ENCODE assay signal across 34 cellular contexts in the genomic region with DNA sequence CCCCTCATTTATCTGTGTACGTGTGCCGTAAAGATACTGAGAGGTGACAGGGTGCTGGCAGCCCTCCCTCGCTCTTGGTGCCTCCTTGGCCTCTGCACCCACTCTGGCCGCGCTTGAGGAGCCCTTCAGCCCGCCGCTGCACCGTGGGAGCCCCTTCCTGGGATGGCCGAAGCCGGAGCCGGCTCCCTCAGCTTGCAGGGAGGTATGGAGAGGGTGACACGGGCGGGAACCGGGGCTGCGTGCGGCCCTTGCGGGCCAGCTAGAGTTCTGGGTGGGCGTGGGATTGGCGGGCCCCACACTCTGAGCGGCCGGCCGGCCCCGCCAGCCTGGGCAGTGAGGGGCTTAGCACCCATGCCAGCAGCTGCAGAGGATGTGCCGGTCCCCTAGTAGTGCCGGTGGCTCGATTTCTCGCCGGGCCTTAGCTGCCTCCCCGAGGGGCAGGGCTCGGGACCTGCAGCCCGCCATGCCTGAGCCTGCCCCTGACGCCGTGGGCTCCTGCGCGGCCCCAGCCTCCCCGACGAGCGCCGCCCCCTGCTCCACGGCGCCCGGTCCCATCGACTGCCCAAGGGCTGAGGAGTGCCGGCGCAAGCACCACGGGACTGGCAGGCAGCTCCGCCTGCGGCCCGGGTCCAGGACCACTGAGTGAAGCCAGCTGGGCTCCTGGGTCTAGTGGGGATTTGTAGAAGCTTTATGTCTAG. TPM values are rescaled to one million over a fixed set of nuclear protein-coding genes. Genes with fewer than 3 reads are reported as not detected.
"Had no signal": no experiment of that assay in that cellular context is flagged by ENCODE, and none has a peak within 500 bp of the region (broad histone marks: within the 10 kb centered on the region; RNA-seq: fewer than 3 reads in every experiment).

No MANE protein-coding gene starts in this region.

- ATAC-seq: activated CD8-positive, alpha-beta T cell treated with anti-CD3 and anti-CD28 coated beads for 36 hours; activated naive CD4-positive, alpha-beta T cell treated with anti-CD3 and anti-CD28 coated beads, Interleukin-2, amount 50 U/mL, for 72 hours; activated T-cell treated with anti-CD3 and anti-CD28 coated beads, Interleukin-2, amount 50 U/mL, for 4 hours; activated T-cell treated with anti-CD3 and anti-CD28 coated beads, Interleukin-2, amount 50 U/mL, for 72 hours; activated T-helper 17 cell treated with anti-CD3 and anti-CD28 coated beads, Interleukin-2, amount 50 U/mL, for 72 hours; body of pancreas had no signal

- H3K36me3 ChIP-seq: adrenal gland, brain microvascular endothelial cell, breast epithelium had no signal

- H3K4me1 ChIP-seq: adrenal gland, body of pancreas, breast epithelium had no signal

- DNase-seq: activated B cell treated with CpG ODN at 0.5 μM for 24 hours; activated CD4-positive, alpha-beta memory T cell treated with anti-CD3 and anti-CD28 coated beads for 36 hours; activated CD4-positive, alpha-beta T cell treated with anti-CD3 and anti-CD28 coated beads for 4 hours; activated CD4-positive, alpha-beta T cell treated with anti-CD3 and anti-CD28 coated beads, Interleukin-2, amount 10 ng/mL, durations not matched to agents 24 days and 14 days; activated CD4-positive, alpha-beta T cell treated with anti-CD3 and anti-CD28 coated beads, Interleukin-2, amount 50 U/mL, for 1 hour; activated CD4-positive, alpha-beta T cell treated with anti-CD3 and anti-CD28 coated beads, Interleukin-2, amount 50 U/mL, for 4 hours; activated CD4-positive, CD25-positive, alpha-beta regulatory T cell treated with anti-CD3 and anti-CD28 coated beads, Interleukin-2, amount 50 U/mL, for 72 hours; activated CD8-positive, alpha-beta memory T cell treated with anti-CD3 and anti-CD28 coated beads, Interleukin-2, amount 50 U/mL, for 4 hours; activated CD8-positive, alpha-beta T cell treated with anti-CD3 and anti-CD28 coated beads for 36 hours; activated effector memory CD4-positive, alpha-beta T cell treated with anti-CD3 and anti-CD28 coated beads, Interleukin-2, amount 50 U/mL, for 16 hours; activated gamma-delta T cell treated with Interleukin-2 at 50 U/mL for 16 hours; activated naive CD4-positive, alpha-beta T cell; activated naive CD4-positive, alpha-beta T cell treated with anti-CD3 and anti-CD28 coated beads for 36 hours; activated naive CD4-positive, alpha-beta T cell treated with anti-CD3 and anti-CD28 coated beads, Interleukin-2, amount 50 U/mL, for 16 hours; activated naive CD8-positive, alpha-beta T cell treated with anti-CD3 and anti-CD28 coated beads for 36 hours; activated T-cell treated with anti-CD3 and anti-CD28 coated beads for 4 hours; activated T-cell treated with anti-CD3 and anti-CD28 coated beads, Interleukin-2, amount 50 U/mL, for 1 hour; activated T-cell treated with anti-CD3 and anti-CD28 coated beads, Interleukin-2, amount 50 U/mL, for 4 hours; activated T-cell treated with anti-CD3 and anti-CD28 coated beads, Interleukin-2, amount 50 U/mL, for 72 hours; adrenal gland; amniotic stem cell; body of pancreas; brain microvascular endothelial cell; central memory CD4-positive, alpha-beta T cell; T-helper 1 cell; T-helper 2 cell; T-helper 9 cell had no signal

- H3K27me3 ChIP-seq: adrenal gland, body of pancreas, breast epithelium had no signal

- H3K4me3 ChIP-seq: adrenal gland, body of pancreas, breast epithelium had no signal

- H3K27ac ChIP-seq: adrenal gland, body of pancreas, brain microvascular endothelial cell, breast epithelium, VCaP had no signal

- H3K9me3 ChIP-seq: adrenal gland, body of pancreas had no signal

RNA-seq across cellular contexts. Expression of gene NKX2-5, which starts 21.6 kb away (rescaled TPM):
- total RNA-seq: activated B cell treated with CpG ODN at 0.5 μM for 24 hours; activated CD4-positive, alpha-beta memory T cell treated with anti-CD3 and anti-CD28 coated beads for 36 hours; activated CD4-positive, alpha-beta T cell treated with anti-CD3 and anti-CD28 coated beads, Interleukin-2, amount 10 ng/mL, durations not matched to agents 24 days and 14 days; activated CD8-positive, alpha-beta memory T cell treated with anti-CD3 and anti-CD28 coated beads for 36 hours; activated naive CD4-positive, alpha-beta T cell treated with anti-CD3 and anti-CD28 coated beads for 36 hours; activated T-cell treated with anti-CD3 and anti-CD28 coated beads, Interleukin-2, amount 50 U/mL, for 4 hours; activated T-helper 1 cell treated with anti-CD3 and anti-CD28 coated beads, Interleukin-12 subunit alpha, Interleukin-12 subunit beta, Interleukin-2, Interleukin-4 antibody, amounts not matched to agents 30 ng/mL and 10 ng/mL and 1 ng/mL, durations not matched to agents 14 hours and 24 hours and 36 hours; activated T-helper 17 cell treated with anti-CD3 and anti-CD28 coated beads, Interleukin-2, amount 50 U/mL, for 72 hours; adrenal gland; aorta; body of pancreas had no signal
